ENCODE assay signal across 9 cellular contexts in the genomic region with DNA sequence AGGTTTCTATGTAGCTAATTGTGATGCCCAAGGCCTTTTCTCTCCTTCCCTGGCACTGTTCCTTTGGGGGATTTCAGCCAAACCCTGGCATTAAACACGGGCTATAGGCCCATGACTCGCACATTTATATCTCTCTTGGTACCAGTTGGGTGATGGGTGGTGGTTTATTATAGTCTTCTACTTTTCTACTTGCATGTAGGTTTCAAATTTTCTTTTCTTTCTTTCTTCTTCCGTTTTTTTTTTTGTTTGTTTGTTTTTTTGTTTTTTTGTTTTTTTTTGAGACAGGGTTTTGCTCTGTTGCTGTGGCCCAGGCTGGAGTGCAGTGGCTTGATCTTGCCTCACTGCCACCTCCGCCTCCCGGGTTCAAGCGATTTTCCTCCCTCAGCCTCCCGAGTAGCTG. TPM values are rescaled to one million over a fixed set of nuclear protein-coding genes. Genes with fewer than 3 reads are reported as not detected.
DNase-seq lines count a peak whose midpoint lies in the region; ATAC-seq, FAIRE-seq and TF ChIP-seq lines count a peak whose summit lies in the region.
"Had no signal": no experiment of that assay in that cellular context is flagged by ENCODE, and none has a peak within 500 bp of the region (broad histone marks: within the 10 kb centered on the region; RNA-seq: fewer than 3 reads in every experiment).

No MANE protein-coding gene starts in this region.

- peak overlapping the region; percentile 93 for H3K4me2 ChIP-seq in GM12878 (ENCODE audit: control insufficient read depth, insufficient read depth)

- no peak for FAIRE-seq in GM12878 (lab: Jason Lieb, UNC)

- ATAC-seq in right cardiac atrium (no peak), Right ventricle myocardium superior (ENCODE audit: poor library complexity) (no peak), GM12878 (no peak)

- TF ChIP-seq POLR2A in GM12878 (IDR thresholded peaks at IDR 0.05; ENCODE audit: low read depth, low read length), result no peak
- no peak for TF ChIP-seq POLR2A in vagina (IDR thresholded peaks at IDR 0.05)

- H3K27me3 Mint-ChIP-seq in mesothelial cell of epicardium (ENCODE audit: low read depth), result no peaks in the 10 kb centered on the region

- H3K4me1 Mint-ChIP-seq in mesothelial cell of epicardium, result peaks cover 22% of the 10 kb centered on the region

- SMC1A ChIA-PET in GM12878 (lab: Charles Lee; ENCODE audit: uncharacterized antibody, unreplicated experiment), result interaction anchor here (0.7 to 6.7 kb wide), 20 partner anchors 11 to 187 kb away, joined by 3 to 92 read pairs (median 5); a partner anchor contains a TSS

- H3K9ac ChIP-seq in GM12878 (ENCODE audit: control insufficient read depth, insufficient read depth, low read length), result peak overlapping the region; percentile 48

- CTCF ChIA-PET in GM12878 (lab: Yijun Ruan, JAX), result interaction anchor here (0.7 to 4.0 kb wide), 10 partner anchors 28 to 178 kb away, joined by 4 to 23 read pairs (median 8); a partner anchor contains a TSS

- H3K9me3 ChIP-seq in right cardiac atrium (ENCODE audit: control insufficient read depth, low read length) (no peaks in the 10 kb centered on the region), GM12878 (replicated peaks; ENCODE audit: control insufficient read depth, insufficient read depth, low read length) (no peaks in the 10 kb centered on the region), vagina (no peaks in the 10 kb centered on the region)

- H4K20me1 ChIP-seq in GM12878 (ENCODE audit: control insufficient read depth, insufficient read depth), result no peaks in the 10 kb centered on the region

- no peak for DNase-seq in right cardiac atrium
- no peak for DNase-seq in Right ventricle myocardium superior
- DNase-seq in GM12878 (ENCODE audit: low read depth, low spot score), result no peak
- no peak for DNase-seq in mesothelial cell of epicardium (ENCODE audit: low spot score in 2 of 2, unreplicated experiment in 2 of 2)
- DNase-seq in vagina (ENCODE audit: extremely low spot score in 2 of 2), result no peak
- no peak for DNase-seq in caudate nucleus (lab: John Stamatoyannopoulos, UW)
- no peak for DNase-seq in GM19240 (ENCODE audit: insufficient read length, low spot score)
- no peak for DNase-seq in stimulated activated CD4-positive, alpha-beta T cell treated with anti-CD3 and anti-CD28 coated beads, Interleukin-2, amount 100 ng/mL, for 48 hours
- DNase-seq: NCI-H2029 treated with DMSO at 0.1 percent for 48 hours had no signal

- no peak for TF ChIP-seq RAD21 in GM12878 (IDR thresholded peaks at IDR 0.05; ENCODE audit: insufficient read depth, low read depth, low read length)

- WGBS in right cardiac atrium, result 77% methylated on average over 7 of the region's 7 CpGs
- WGBS in GM12878 (ENCODE audit: insufficient coverage, insufficient replicate concordance, low lambda C conversion rate, missing lambda C conversion rate), result 44% methylated on average over 7 of the region's 7 CpGs

- H3K79me2 ChIP-seq in GM12878 (ENCODE audit: control insufficient read depth, insufficient read depth, low read length), result peaks cover 36% of the 10 kb centered on the region

- H3K27me3 ChIP-seq in right cardiac atrium (ENCODE audit: control insufficient read depth, insufficient read depth) (no peaks in the 10 kb centered on the region), GM12878 (replicated peaks in 1 of 2; ENCODE audit: control insufficient read depth in 2 of 2, insufficient read depth in 2 of 2, low read length in 1 of 2) (no peaks in the 10 kb centered on the region), vagina (no peaks in the 10 kb centered on the region)

- peaks cover 22% of the 10 kb centered on the region for H3K36me3 Mint-ChIP-seq in mesothelial cell of epicardium

- H3K36me3 ChIP-seq in GM12878 (ENCODE audit: control insufficient read depth in 2 of 2, insufficient read depth in 2 of 2, low read length in 1 of 2) (peaks cover 4 to 18% of the 10 kb centered on the region in 2 experiments), vagina (peaks cover 0 to 11% of the 10 kb centered on the region in 2 donors)

- H3K9me3 Mint-ChIP-seq in mesothelial cell of epicardium, result no peaks in the 10 kb centered on the region

- H3K27ac ChIP-seq in right cardiac atrium (ENCODE audit: low read length) (peak overlapping the region; percentile 79), GM12878 (ENCODE audit: control insufficient read depth, insufficient read depth) (peak overlapping the region; percentile 96), vagina (peak overlapping the region; percentile 87), caudate nucleus (ENCODE audit: low read depth, low read length) (no peak overlapping the region)

- no TSS peak for BruUV-seq in GM12878 (replicated peaks; lab: Mats Ljungman, UMichigan)

- no peak for TF ChIP-seq EP300 in GM12878 (IDR thresholded peaks at IDR 0.05; ENCODE audit: borderline replicate concordance in 1 of 2, control insufficient read depth in 1 of 2, low read depth in 2 of 2, low read length in 2 of 2)

- H3K4me3 Mint-ChIP-seq in mesothelial cell of epicardium, result peak overlapping the region; percentile 77

- no peak overlapping the region for H2AFZ ChIP-seq in GM12878 (ENCODE audit: control insufficient read depth, low read depth, low read length)

- POLR2A ChIA-PET in GM12878 (lab: Charles Lee), result interaction anchor here (0.5 to 4.4 kb wide), 18 partner anchors 8 to 177 kb away, joined by 3 to 38 read pairs (median 5); a partner anchor contains a TSS

- in situ Hi-C loops in GM12878 (cut with MboI), result loop anchor here (25.0 kb wide), 1 partner anchor 1595 kb away; no protein-coding TSS in a partner anchor

- H3K4me1 ChIP-seq in right cardiac atrium (ENCODE audit: control insufficient read depth, insufficient read depth, low read length), result peaks cover 4% of the 10 kb centered on the region
- H3K4me1 ChIP-seq in GM12878 (ENCODE audit: control insufficient read depth, insufficient read depth, low read length), result peaks cover 24% of the 10 kb centered on the region
- peaks cover 26% of the 10 kb centered on the region for H3K4me1 ChIP-seq in vagina

- TF ChIP-seq CTCF in GM12878 (IDR thresholded peaks at IDR 0.05 in 2 of 3, conservative IDR thresholded peaks at IDR 0.05 in 1 of 3; ENCODE audit: control insufficient read depth in 2 of 3, extremely low read depth in 1 of 3, insufficient read depth in 1 of 3, low read depth in 3 of 3, low read length in 3 of 3), result no peak
- TF ChIP-seq CTCF in mesothelial cell of epicardium (IDR thresholded peaks at IDR 0.05; ENCODE audit: unreplicated experiment), result no peak
- TF ChIP-seq CTCF in vagina (IDR thresholded peaks at IDR 0.05), result no peak

- RAD21 ChIA-PET in GM12878 (lab: Charles Lee; ENCODE audit: unreplicated experiment), result interaction anchor here (0.7 to 4.3 kb wide), 12 partner anchors 29 to 118 kb away, joined by 3 to 51 read pairs (median 10); a partner anchor contains a TSS

- intact Hi-C loops in right cardiac atrium (cut with DNase I), result no loop called here
- intact Hi-C loops in Right ventricle myocardium superior (cut with DNase I), result no loop called here
- intact Hi-C loops in GM12878 (cut with micrococcal nuclease; ENCODE audit: unreplicated experiment), result loop anchor here (2.0 to 5.0 kb wide), 4 partner anchors 36 to 115 kb away; no protein-coding TSS in a partner anchor
- intact Hi-C loops in vagina (cut with DNase I), result no loop called here

- H3K4me3 ChIP-seq in right cardiac atrium (ENCODE audit: low read length) (peak overlapping the region; percentile 95), GM12878 (peak overlapping the region; percentile 81), vagina (peak overlapping the region; percentile 79 to 91)

- peak overlapping the region; percentile 89 for H3K27ac Mint-ChIP-seq in mesothelial cell of epicardium

RNA-seq across cellular contexts. Expression of a gene that starts 1.1 kb away (rescaled TPM):
- total RNA-seq in right cardiac atrium, result 10 to 100 TPM in 3 of 4 donors, 1 to 10 TPM in 1; 9.8 to 11.9 (median 11.3) TPM
- 11.6 TPM for polyA plus RNA-seq in right cardiac atrium
- total RNA-seq in Right ventricle myocardium superior, result 8.8 TPM
- 35.3 and 38.4 TPM in 2 replicates for total RNA-seq in GM12878 (2013; cell fraction: nucleolus; rRNA removed)
- total RNA-seq in GM12878 (2014; rRNA removed), result 37.3 and 44.5 TPM in 2 replicates
- 30.0 and 32.4 TPM in 2 replicates for total RNA-seq in GM12878 (2014; rRNA removed; fragmentation: Illumina TruSeq; extraction: Trizol)
- 22.7 and 26.9 TPM in 2 replicates for total RNA-seq in GM12878 (2021)
- 28.8 TPM for polyA plus RNA-seq in GM12878 (2011; ENCODE audit: low read depth)
- polyA plus RNA-seq in GM12878 (2011; rRNA removed), result 31.4 and 37.4 TPM in 2 replicates
- 32.9 and 43.8 TPM in 2 replicates for polyA plus RNA-seq in GM12878 (2011; cell fraction: cytosol; rRNA removed)
- 13.2 and 14.8 TPM in 2 replicates for polyA plus RNA-seq in GM12878 (2011; cell fraction: nucleus; rRNA removed)
- 30.3 and 41.4 TPM in 2 replicates for polyA plus RNA-seq in GM12878 (2012)
- polyA plus RNA-seq in GM12878 (2014; fragmentation: Illumina TruSeq; extraction: Trizol), result 27.3 and 37.5 TPM in 2 replicates
- polyA plus RNA-seq in GM12878 (2014; fragmentation: Nextera tagmentation; extraction: Ambion mirVana), result 10 to 100 TPM; 15.0 to 23.3 TPM
- 27.2 and 31.1 TPM in 2 replicates for polyA plus RNA-seq in GM12878 (2014; rRNA removed)
- 10 to 100 TPM; 49.8 to 55.1 TPM for polyA plus RNA-seq in GM12878 (2016; fragmentation: Nextera tagmentation; extraction: Ambion mirVana)
- 43.3 and 51.9 TPM in 2 replicates for polyA minus RNA-seq in GM12878 (2011; rRNA and poly(A)+ RNA removed)
- polyA minus RNA-seq in GM12878 (2011; cell fraction: cytosol; rRNA and poly(A)+ RNA removed), result 15.5 and 18.2 TPM in 2 replicates
- polyA minus RNA-seq in GM12878 (2011; cell fraction: nucleus; rRNA and poly(A)+ RNA removed), result 8.2 and 10.6 TPM in 2 replicates
- total RNA-seq in mesothelial cell of epicardium, result 17.2 to 19.2 TPM (median 19.1 TPM) in 3 replicates
- 31.7 TPM for total RNA-seq in vagina

RNA-seq across cellular contexts. Expression of a gene that starts 37.5 kb away (rescaled TPM):
- total RNA-seq in right cardiac atrium (10 to 100 TPM; 11.8 to 21.7 (median 16.8) TPM), Right ventricle myocardium superior (8.7 TPM), GM12878 (2014; rRNA removed) (13.6 and 15.9 TPM in 2 replicates), GM12878 (2014; rRNA removed; fragmentation: Illumina TruSeq; extraction: Trizol) (17.8 and 20.4 TPM in 2 replicates), GM12878 (2021) (57.7 and 64.7 TPM in 2 replicates), mesothelial cell of epicardium (19.4 to 20.7 TPM (median 20.3 TPM) in 3 replicates), vagina (9.3 TPM)
- polyA plus RNA-seq in right cardiac atrium (12.7 TPM), GM12878 (2011; rRNA removed) (99.7 and 143 TPM in 2 replicates), GM12878 (2014; fragmentation: Illumina TruSeq; extraction: Trizol) (76.6 and 99.0 TPM in 2 replicates), GM12878 (2014; fragmentation: Nextera tagmentation; extraction: Ambion mirVana) (10 to 100 TPM in 1 of 2 experiments, 1 to 10 TPM in 1; 8.5 to 23.3 TPM), GM12878 (2014; rRNA removed) (29.1 and 51.4 TPM in 2 replicates), GM12878 (2016; fragmentation: Nextera tagmentation; extraction: Ambion mirVana) (10 to 100 TPM; 66.1 to 67.4 TPM)
- total RNA-seq in GM12878 (2013; cell fraction: nucleolus; rRNA removed), result 126 and 141 TPM in 2 replicates
- polyA plus RNA-seq in GM12878 (2011; ENCODE audit: low read depth), result 70.8 TPM
- 30.3 and 40.8 TPM in 2 replicates for polyA plus RNA-seq in GM12878 (2011; cell fraction: cytosol; rRNA removed)
- 41.7 and 46.0 TPM in 2 replicates for polyA plus RNA-seq in GM12878 (2011; cell fraction: nucleus; rRNA removed)
- polyA plus RNA-seq in GM12878 (2012), result 47.7 and 70.7 TPM in 2 replicates
- polyA minus RNA-seq in GM12878 (2011; rRNA and poly(A)+ RNA removed), result 41.2 and 93.3 TPM in 2 replicates
- 18.4 and 19.6 TPM in 2 replicates for polyA minus RNA-seq in GM12878 (2011; cell fraction: cytosol; rRNA and poly(A)+ RNA removed)
- polyA minus RNA-seq in GM12878 (2011; cell fraction: nucleus; rRNA and poly(A)+ RNA removed), result 16.2 and 23.5 TPM in 2 replicates

RNA-seq across cellular contexts. Expression of a gene that starts 57.5 kb away (rescaled TPM):
- total RNA-seq in right cardiac atrium (10 to 100 TPM; 24.0 to 28.7 (median 26.5) TPM), Right ventricle myocardium superior (27.8 TPM), GM12878 (2014; rRNA removed) (17.0 and 17.3 TPM in 2 replicates), GM12878 (2014; rRNA removed; fragmentation: Illumina TruSeq; extraction: Trizol) (17.0 and 19.0 TPM in 2 replicates), GM12878 (2021) (33.2 and 35.5 TPM in 2 replicates), mesothelial cell of epicardium (24.8 to 28.7 TPM (median 27.0 TPM) in 3 replicates), vagina (20.4 TPM)
- polyA plus RNA-seq in right cardiac atrium (9.6 TPM), GM12878 (2011; rRNA removed) (12.2 and 17.6 TPM in 2 replicates), GM12878 (2014; fragmentation: Illumina TruSeq; extraction: Trizol) (23.6 and 28.6 TPM in 2 replicates), GM12878 (2014; fragmentation: Nextera tagmentation; extraction: Ambion mirVana) (10 to 100 TPM; 25.6 to 30.9 TPM), GM12878 (2014; rRNA removed) (10.9 and 12.0 TPM in 2 replicates), GM12878 (2016; fragmentation: Nextera tagmentation; extraction: Ambion mirVana) (10 to 100 TPM; 55.3 to 62.4 TPM)
- 28.3 and 29.7 TPM in 2 replicates for total RNA-seq in GM12878 (2013; cell fraction: nucleolus; rRNA removed)
- 18.0 TPM for polyA plus RNA-seq in GM12878 (2011; ENCODE audit: low read depth)
- polyA plus RNA-seq in GM12878 (2011; cell fraction: cytosol; rRNA removed), result 6.8 and 11.1 TPM in 2 replicates
- 4.0 and 5.0 TPM in 2 replicates for polyA plus RNA-seq in GM12878 (2011; cell fraction: nucleus; rRNA removed)
- 26.3 and 34.8 TPM in 2 replicates for polyA plus RNA-seq in GM12878 (2012)
- 17.7 and 17.8 TPM in 2 replicates for polyA minus RNA-seq in GM12878 (2011; rRNA and poly(A)+ RNA removed)
- 9.8 and 11.4 TPM in 2 replicates for polyA minus RNA-seq in GM12878 (2011; cell fraction: cytosol; rRNA and poly(A)+ RNA removed)
- 5.9 and 9.6 TPM in 2 replicates for polyA minus RNA-seq in GM12878 (2011; cell fraction: nucleus; rRNA and poly(A)+ RNA removed)
